Comparison of ENCODE assay signal across 8 cellular contexts in the genomic region with DNA sequence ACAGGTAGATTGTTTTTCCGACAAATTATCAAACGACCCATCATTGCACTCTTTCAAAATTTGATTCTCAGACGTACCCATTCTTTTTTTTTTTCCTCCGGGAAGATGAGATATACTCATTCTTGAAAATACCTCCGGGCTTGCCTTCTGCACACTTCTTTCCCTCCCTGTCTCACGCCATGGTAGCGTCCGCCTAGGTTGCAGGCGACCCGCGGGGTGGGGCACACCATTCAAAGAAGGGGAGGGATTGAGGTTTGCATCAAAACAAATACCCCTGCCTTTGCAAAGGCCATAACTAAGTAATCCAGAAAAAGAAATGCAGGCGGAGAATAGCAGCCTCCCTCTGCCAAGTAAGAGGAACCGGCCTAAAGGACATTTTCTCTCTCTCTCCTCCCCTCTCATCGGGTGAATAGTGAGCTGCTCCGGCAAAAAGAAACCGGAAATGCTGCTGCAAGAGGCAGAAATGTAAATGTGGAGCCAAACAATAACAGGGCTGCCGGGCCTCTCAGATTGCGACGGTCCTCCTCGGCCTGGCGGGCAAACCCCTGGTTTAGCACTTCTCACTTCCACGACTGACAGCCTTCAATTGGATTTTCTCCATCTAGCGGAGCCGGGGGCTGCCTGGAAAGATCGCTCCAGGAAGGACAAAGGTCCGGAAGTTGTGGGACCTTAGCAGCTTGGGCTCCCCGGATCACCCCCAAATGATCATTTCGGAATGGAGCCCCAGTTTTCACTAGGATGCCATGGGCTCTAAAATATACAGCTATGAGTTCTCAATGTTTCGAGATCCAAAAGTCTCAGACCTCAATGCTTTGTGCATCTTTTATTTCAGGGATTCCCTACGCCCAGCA. TPM values are rescaled to one million over a fixed set of nuclear protein-coding genes. Genes with fewer than 3 reads are reported as not detected.
A peak's percentile ranks its signal among the peaks of the same experiment; 100 is the strongest.
DNase-seq lines count a peak whose midpoint lies in the region; FAIRE-seq and TF ChIP-seq lines count a peak whose summit lies in the region.

No MANE protein-coding gene starts in this region.

- H3K27me3 ChIP-seq in DOHH2 (ENCODE audit: control insufficient read depth, low read length) = no peaks in the 10 kb centered on the region

- H3K4me1 ChIP-seq in DOHH2 (ENCODE audit: control insufficient read depth, low read length) = peaks cover 23% of the 10 kb centered on the region

- peak; percentile 66 for DNase-seq in GOT3 (lab: John Stamatoyannopoulos, UW)
- DNase-seq in LoVo (ENCODE audit: low spot score) = peak; percentile 81
- peak; percentile 90 to 93 for DNase-seq in SHP77 (lab: John Stamatoyannopoulos, UW)
- DNase-seq in activated gamma-delta T cell treated with Interleukin-2 at 50 U/mL for 16 hours = peak; percentile 80
- DNase-seq in frontal cortex (ENCODE audit: low spot score in 2 of 2) = peak; percentile 60 to 62
- DNase-seq in nucleus accumbens (lab: John Stamatoyannopoulos, UW) = peak in 52 of 56 donors; percentile 61 to 94 (median 84)
- peak; percentile 98 for DNase-seq in superior temporal gyrus (ENCODE audit: extremely low spot score)

- H3F3A ChIP-seq in DOHH2 (ENCODE audit: control insufficient read depth, insufficient read depth) = peaks cover 15% of the 10 kb centered on the region

- no peaks in the 10 kb centered on the region for H3K9me3 ChIP-seq in DOHH2 (ENCODE audit: control insufficient read depth, insufficient read depth, low read length)

- H3K27ac ChIP-seq in DOHH2 (ENCODE audit: low read depth, low read length) = peak overlapping the region; percentile 79

- peak overlapping the region; percentile 82 for H3K4me2 ChIP-seq in DOHH2 (ENCODE audit: low read length)

- H4K20me1 ChIP-seq in DOHH2 (ENCODE audit: control insufficient read depth, insufficient read depth, low read depth, low read length) = peaks cover 30% of the 10 kb centered on the region

- H3K9me2 ChIP-seq in DOHH2 (replicated peaks; ENCODE audit: control insufficient read depth, low read length) = no peaks in the 10 kb centered on the region

- TF ChIP-seq CTCF in DOHH2 (IDR thresholded peaks at IDR 0.05; ENCODE audit: low read depth, low read length, poor library complexity, severe bottlenecking) = no peak

- FAIRE-seq in frontal cortex (lab: Jason Lieb, UNC) = no peak

- H3K36me3 ChIP-seq in DOHH2 (ENCODE audit: control insufficient read depth, low read length) = peaks cover 54% of the 10 kb centered on the region

- peaks cover 85% of the 10 kb centered on the region for H3K79me2 ChIP-seq in DOHH2 (ENCODE audit: control insufficient read depth, low read length)

- peak overlapping the region; percentile 96 for H3K4me3 ChIP-seq in DOHH2 (ENCODE audit: low read length)

RNA-seq across cellular contexts. Expression of a gene that starts 0.8 kb away (rescaled TPM):
- 6.9 TPM for total RNA-seq in frontal cortex

RNA-seq across cellular contexts. Expression of a gene that starts 1.8 kb away (rescaled TPM):
- 11.8 TPM for total RNA-seq in frontal cortex

RNA-seq across cellular contexts. Expression of a gene that starts 18.6 kb away (rescaled TPM):
- total RNA-seq in frontal cortex = 17.5 TPM

RNA-seq across cellular contexts. Expression of a gene that starts 31.1 kb away (rescaled TPM):
- total RNA-seq in frontal cortex = 1.2 TPM

RNA-seq across cellular contexts. Expression of a gene that starts 35.7 kb away (rescaled TPM):
- 8.2 TPM for total RNA-seq in frontal cortex

Comparison
In these comparisons a context has a peak if more than half of its experiments do, and no peak if none do; other contexts are left out.
1. Peak in every context shown above with its lines: DNase-seq, H3K4me3 ChIP-seq and H3K27ac ChIP-seq.